31 cellular contexts compared by ENCODE assay signal in the genomic region with DNA sequence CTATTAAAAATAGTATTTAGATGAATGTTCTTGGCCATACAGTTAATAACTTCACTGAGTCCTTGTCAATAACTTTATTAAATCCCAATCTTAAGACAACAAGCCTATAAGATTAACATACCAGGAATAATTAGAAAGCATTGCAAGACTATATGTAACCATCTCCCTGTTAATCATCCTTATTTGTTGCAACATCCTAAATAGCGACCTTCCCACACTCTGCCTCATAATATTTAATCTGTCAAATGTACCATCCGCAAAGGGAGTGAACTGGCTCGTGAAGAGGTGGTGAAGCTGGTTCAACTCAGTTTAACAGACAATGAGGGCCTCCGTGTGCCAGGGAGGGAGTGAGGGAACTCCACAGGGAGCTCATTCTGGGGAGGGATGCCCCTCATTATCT. TPM values are rescaled to one million over a fixed set of nuclear protein-coding genes. Genes with fewer than 3 reads are reported as not detected.
"Had no signal": no experiment of that assay in that cellular context is flagged by ENCODE, and none has a peak within 500 bp of the region (broad histone marks: within the 10 kb centered on the region; RNA-seq: fewer than 3 reads in every experiment).

No MANE protein-coding gene starts in this region.

- H3K36me3 Mint-ChIP-seq: activated naive CD8-positive, alpha-beta T cell treated with anti-CD3 and anti-CD28 coated beads, Interleukin-2, amount 10 ng/mL, durations not matched to agents 7 days and 5 days; IgD-negative memory B cell; T-cell had no signal

- H3K4me3 ChIP-seq: ascending aorta, body of pancreas, SK-N-MC had no signal

- H3K27ac Mint-ChIP-seq: activated B cell treated with CpG ODN at 0.5 μM for 24 hours; activated CD4-positive, alpha-beta memory T cell treated with anti-CD3 and anti-CD28 coated beads, Interleukin-2, amount 10 ng/mL, durations not matched to agents 7 days and 5 days; activated CD4-positive, alpha-beta T cell treated with anti-CD3 and anti-CD28 coated beads, Interleukin-2, amount 10 ng/mL, durations not matched to agents 7 days and 5 days; activated naive CD8-positive, alpha-beta T cell treated with anti-CD3 and anti-CD28 coated beads, Interleukin-2, amount 10 ng/mL, durations not matched to agents 7 days and 5 days; activated T-cell treated with anti-CD3 and anti-CD28 coated beads, Interleukin-2, amount 50 U/mL, for 72 hours; IgD-negative memory B cell; T-cell had no signal

- H3K36me3 ChIP-seq: ascending aorta had no signal

- H3K4me1 Mint-ChIP-seq: activated B cell treated with CpG ODN at 0.5 μM for 24 hours; activated CD4-positive, alpha-beta memory T cell treated with anti-CD3 and anti-CD28 coated beads, Interleukin-2, amount 10 ng/mL, durations not matched to agents 7 days and 5 days; activated CD4-positive, alpha-beta T cell treated with anti-CD3 and anti-CD28 coated beads, Interleukin-2, amount 10 ng/mL, durations not matched to agents 7 days and 5 days; activated naive CD8-positive, alpha-beta T cell treated with anti-CD3 and anti-CD28 coated beads, Interleukin-2, amount 10 ng/mL, durations not matched to agents 7 days and 5 days; IgD-negative memory B cell; T-cell had no signal

- H3K9me3 Mint-ChIP-seq: activated B cell treated with CpG ODN at 0.5 μM for 24 hours; activated CD4-positive, alpha-beta memory T cell treated with anti-CD3 and anti-CD28 coated beads, Interleukin-2, amount 10 ng/mL, durations not matched to agents 7 days and 5 days; activated CD4-positive, alpha-beta T cell treated with anti-CD3 and anti-CD28 coated beads, Interleukin-2, amount 10 ng/mL, durations not matched to agents 7 days and 5 days; activated naive CD8-positive, alpha-beta T cell treated with anti-CD3 and anti-CD28 coated beads, Interleukin-2, amount 10 ng/mL, durations not matched to agents 7 days and 5 days; activated T-cell treated with anti-CD3 and anti-CD28 coated beads, Interleukin-2, amount 50 U/mL, for 72 hours; T-cell had no signal

- H3K27me3 ChIP-seq: ascending aorta, body of pancreas had no signal

- H3K4me3 Mint-ChIP-seq: activated B cell treated with CpG ODN at 0.5 μM for 24 hours; activated CD4-positive, alpha-beta memory T cell treated with anti-CD3 and anti-CD28 coated beads, Interleukin-2, amount 10 ng/mL, durations not matched to agents 7 days and 5 days; activated CD4-positive, alpha-beta T cell treated with anti-CD3 and anti-CD28 coated beads, Interleukin-2, amount 10 ng/mL, durations not matched to agents 7 days and 5 days; activated naive CD8-positive, alpha-beta T cell treated with anti-CD3 and anti-CD28 coated beads, Interleukin-2, amount 10 ng/mL, durations not matched to agents 7 days and 5 days; activated T-cell treated with anti-CD3 and anti-CD28 coated beads, Interleukin-2, amount 50 U/mL, for 72 hours; IgD-negative memory B cell; T-cell had no signal

- FAIRE-seq: TTC549 had no signal

- H3K4me1 ChIP-seq: ascending aorta, body of pancreas had no signal

- DNase-seq: activated B cell treated with CpG ODN at 0.5 μM for 24 hours; activated CD4-positive, alpha-beta memory T cell treated with anti-CD3 and anti-CD28 coated beads, Interleukin-2, amount 10 ng/mL, durations not matched to agents 7 days and 5 days; activated CD4-positive, alpha-beta T cell treated with anti-CD3 and anti-CD28 coated beads for 1 hour; activated CD4-positive, alpha-beta T cell treated with anti-CD3 and anti-CD28 coated beads, Interleukin-2, amount 10 ng/mL, durations not matched to agents 7 days and 5 days; activated CD8-positive, alpha-beta memory T cell treated with anti-CD3 and anti-CD28 coated beads, Interleukin-2, amount 50 U/mL, for 4 hours; activated naive CD4-positive, alpha-beta T cell treated with anti-CD3 and anti-CD28 coated beads, Interleukin-2, amount 50 U/mL, for 16 hours; activated naive CD8-positive, alpha-beta T cell treated with anti-CD3 and anti-CD28 coated beads, Interleukin-2, amount 10 ng/mL, durations not matched to agents 7 days and 5 days; activated T-cell treated with anti-CD3 and anti-CD28 coated beads, Interleukin-2, amount 50 U/mL, for 72 hours; amniotic stem cell; body of pancreas; KG1; NCI-H1092; NCI-H1417; NCI-H1930; NCI-H2171; NCI-H2227 treated with DMSO at 0.1 percent for 48 hours; NCI-H446 treated with DMSO at 0.1 percent for 48 hours; NCI-H526 treated with DMSO at 0.1 percent for 48 hours; NCI-H82; T-cell; T-helper 2 cell; T1000 had no signal

- H3K27ac ChIP-seq: ascending aorta, body of pancreas, SK-N-MC had no signal

- H3K9me3 ChIP-seq: ascending aorta, body of pancreas had no signal

- ATAC-seq: activated T-cell treated with anti-CD3 and anti-CD28 coated beads, Interleukin-2, amount 50 U/mL, for 72 hours; body of pancreas; Right ventricle myocardium inferior; T-cell had no signal

RNA-seq across cellular contexts. Expression of a gene that starts 33.9 kb away (rescaled TPM):
- total RNA-seq: LHCN-M2, M059J, OCI-LY7, RPMI7951 had no signal
- polyA plus RNA-seq: IgD-negative memory B cell had no signal
